Comparison of ENCODE assay signal across 8 cellular contexts in the genomic region with DNA sequence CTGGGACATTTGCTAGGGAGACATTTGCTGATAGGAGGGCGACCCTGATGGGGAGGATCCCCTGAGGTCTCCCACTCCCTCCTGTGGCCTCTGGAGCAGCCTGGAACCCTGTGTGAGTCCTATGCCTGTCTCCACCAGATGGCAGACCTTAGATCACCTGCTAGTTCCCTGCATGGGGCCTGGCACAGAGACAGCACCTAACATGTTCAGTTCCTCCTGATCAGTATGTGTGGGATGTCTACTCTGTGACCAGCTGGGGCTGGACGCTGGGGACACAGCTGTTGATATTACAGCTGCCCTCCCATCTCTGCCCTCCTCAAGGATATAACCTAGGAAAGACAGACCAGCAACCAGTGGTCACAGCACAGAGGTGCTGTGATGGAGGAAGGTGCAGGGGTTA. TPM values are rescaled to one million over a fixed set of nuclear protein-coding genes. Genes with fewer than 3 reads are reported as not detected.
DNase-seq lines count a peak whose midpoint lies in the region; ATAC-seq, FAIRE-seq and TF ChIP-seq lines count a peak whose summit lies in the region.

No MANE protein-coding gene starts in this region.

- peak overlapping the region; percentile 91 for H3K27ac Mint-ChIP-seq in activated CD4-positive, alpha-beta T cell treated with anti-CD3 and anti-CD28 coated beads, Interleukin-2, amount 10 ng/mL, durations not matched to agents 7 days and 5 days

- no peaks in the 10 kb centered on the region for H3K27me3 Mint-ChIP-seq in activated CD4-positive, alpha-beta T cell treated with anti-CD3 and anti-CD28 coated beads, Interleukin-2, amount 10 ng/mL, durations not matched to agents 7 days and 5 days

- H3K36me3 ChIP-seq in left ventricle myocardium inferior (no peaks in the 10 kb centered on the region), kidney (ENCODE audit: control insufficient read depth in 1 of 2, insufficient read depth in 2 of 2, low read length in 2 of 2) (no peaks in the 10 kb centered on the region)

- DNase-seq in left ventricle myocardium inferior (no peak), left cardiac atrium (no peak), kidney (peak; percentile 39), amygdala (lab: John Stamatoyannopoulos, UW) (no peak), SKM-1 (lab: John Stamatoyannopoulos, UW; ENCODE audit: unreplicated experiment) (no peak), hypothalamus (lab: John Stamatoyannopoulos, UW) (no peak)
- DNase-seq in activated CD4-positive, alpha-beta T cell treated with anti-CD3 and anti-CD28 coated beads, Interleukin-2, amount 10 ng/mL, durations not matched to agents 7 days and 5 days, result peak; percentile 54

- ATAC-seq in left cardiac atrium, result no peak

- no peaks in the 10 kb centered on the region for H3K9me3 ChIP-seq in left ventricle myocardium inferior (replicated peaks)
- H3K9me3 ChIP-seq in kidney (ENCODE audit: control insufficient read depth in 1 of 2, low read length in 2 of 2), result no peaks in the 10 kb centered on the region

- H3K27me3 ChIP-seq in left ventricle myocardium inferior (ENCODE audit: low read depth), result peaks cover 53% of the 10 kb centered on the region

- H3K27ac ChIP-seq in left ventricle myocardium inferior (replicated peaks), result no peak overlapping the region
- no peak overlapping the region for H3K27ac ChIP-seq in kidney (ENCODE audit: low read depth in 2 of 2, low read length in 2 of 2)

- H3K4me3 Mint-ChIP-seq in activated CD4-positive, alpha-beta T cell treated with anti-CD3 and anti-CD28 coated beads, Interleukin-2, amount 10 ng/mL, durations not matched to agents 7 days and 5 days, result peak overlapping the region; percentile 64

- no peak overlapping the region for H3K9ac ChIP-seq in kidney (ENCODE audit: low read length in 2 of 2)

- no peaks in the 10 kb centered on the region for H3K9me3 Mint-ChIP-seq in activated CD4-positive, alpha-beta T cell treated with anti-CD3 and anti-CD28 coated beads, Interleukin-2, amount 10 ng/mL, durations not matched to agents 7 days and 5 days

- H3K36me3 Mint-ChIP-seq in activated CD4-positive, alpha-beta T cell treated with anti-CD3 and anti-CD28 coated beads, Interleukin-2, amount 10 ng/mL, durations not matched to agents 7 days and 5 days (ENCODE audit: low read depth), result peaks cover 20% of the 10 kb centered on the region

- intact Hi-C loops in left ventricle myocardium inferior (cut with micrococcal nuclease) (no loop called here), left cardiac atrium (cut with DNase I) (no loop called here), kidney (cut with DNase I) (no loop called here)

- TF ChIP-seq CTCF in left ventricle myocardium inferior (IDR thresholded peaks at IDR 0.05; ENCODE audit: borderline replicate concordance) (peak; percentile 18), LNCAP (IDR thresholded peaks at IDR 0.05) (peak; percentile 55), kidney (IDR thresholded peaks at IDR 0.05; ENCODE audit: borderline replicate concordance, extremely low read depth, insufficient read depth) (no peak)

- peaks cover 67% of the 10 kb centered on the region for H3K4me1 Mint-ChIP-seq in activated CD4-positive, alpha-beta T cell treated with anti-CD3 and anti-CD28 coated beads, Interleukin-2, amount 10 ng/mL, durations not matched to agents 7 days and 5 days

- FAIRE-seq in kidney (lab: Jason Lieb, UNC), result no peak

- CTCF ChIA-PET in activated CD4-positive, alpha-beta T cell treated with anti-CD3 and anti-CD28 coated beads, Interleukin-2, amount 10 ng/mL, durations not matched to agents 7 days and 5 days (lab: Charles Lee), result interaction anchor here (0.7 to 4.5 kb wide), 4 partner anchors 9 to 240 kb away, joined by 3 to 21 read pairs (median 4); a partner anchor contains a TSS

- H3K4me1 ChIP-seq in left ventricle myocardium inferior, result peaks cover 15% of the 10 kb centered on the region
- H3K4me1 ChIP-seq in kidney (ENCODE audit: control insufficient read depth in 1 of 2, insufficient read depth in 1 of 2, low read depth in 1 of 2, low read length in 2 of 2), result peaks cover 0 to 2% of the 10 kb centered on the region in 2 donors

- POLR2A ChIA-PET in activated CD4-positive, alpha-beta T cell treated with anti-CD3 and anti-CD28 coated beads, Interleukin-2, amount 10 ng/mL, durations not matched to agents 7 days and 5 days (lab: Charles Lee), result no interaction called here

- H3K4me3 ChIP-seq in left ventricle myocardium inferior (no peak overlapping the region), kidney (ENCODE audit: low read length in 2 of 2) (no peak overlapping the region)

RNA-seq across cellular contexts. Expression of a gene that starts 1.1 kb away (rescaled TPM):
- total RNA-seq in left ventricle myocardium inferior, result 9.7 TPM
- total RNA-seq in left cardiac atrium, result 10 to 100 TPM; 14.3 to 23.7 TPM
- 100 to 1,000 TPM; 197 to 255 TPM for total RNA-seq in activated CD4-positive, alpha-beta T cell treated with anti-CD3 and anti-CD28 coated beads, Interleukin-2, amount 10 ng/mL, durations not matched to agents 7 days and 5 days
- 40.5 TPM for total RNA-seq in kidney
- polyA plus RNA-seq in kidney (ENCODE audit: insufficient read depth, low read depth, low replicate concordance), result 0.86 TPM

Comparison
In these comparisons a context has a peak if more than half of its experiments do, and no peak if none do; other contexts are left out.
1. DNase-seq: peak in activated CD4-positive, alpha-beta T cell treated with anti-CD3 and anti-CD28 coated beads, Interleukin-2, amount 10 ng/mL, durations not matched to agents 7 days and 5 days (single experiment) and kidney (single experiment); none in left ventricle myocardium inferior (single experiment), left cardiac atrium (single experiment), amygdala (0 of 56), SKM-1 (single experiment) and hypothalamus (0 of 51).